ENCODE assay signal across 8 cellular contexts in the genomic region with DNA sequence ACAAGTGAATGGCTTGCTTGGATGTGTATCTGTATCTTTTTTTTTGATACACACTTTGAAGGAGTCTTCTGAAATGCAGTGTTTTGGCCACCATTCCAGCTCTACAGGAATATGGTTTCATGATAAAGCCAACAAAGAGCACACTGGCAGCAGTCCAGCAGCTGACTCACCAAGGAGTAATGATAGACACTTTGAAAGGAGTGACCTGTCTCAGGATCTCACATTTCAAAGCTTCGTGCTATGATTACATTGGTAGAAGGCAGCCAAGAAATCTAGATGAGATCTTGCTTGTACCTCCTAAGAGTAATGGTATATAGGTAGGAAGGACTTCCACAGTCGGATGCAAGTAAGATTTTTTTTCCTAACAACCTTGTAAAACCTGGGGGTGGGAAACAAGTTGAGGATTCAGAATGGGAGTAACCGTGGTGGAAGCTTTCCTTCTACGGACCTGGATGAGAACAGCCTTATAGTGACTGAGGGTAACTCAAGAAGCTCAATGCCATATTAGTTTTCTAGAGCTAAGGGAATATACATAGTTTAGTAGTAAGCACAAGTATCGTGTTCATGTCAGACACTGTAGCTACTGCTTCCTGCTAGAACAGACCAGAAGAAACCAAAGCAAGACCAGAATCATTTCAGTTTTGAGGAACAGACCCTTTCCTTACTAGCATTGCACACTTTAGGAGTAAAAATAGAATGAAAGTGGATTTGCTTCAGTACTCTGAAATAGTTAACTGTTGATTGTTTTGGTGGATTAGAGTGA.
DNase-seq lines count a peak whose midpoint lies in the region; ATAC-seq lines count a peak whose summit lies in the region.

No MANE protein-coding gene starts in this region.

- peak; percentile 83 for DNase-seq in COR-L47 (lab: John Stamatoyannopoulos, UW)
- peak in 75 of 76 experiments; percentile 14 to 93 (median 82) for DNase-seq in HUDEP-2 (lab: John Stamatoyannopoulos, UW; ENCODE audit: unreplicated experiment in 76 of 76)
- DNase-seq in RPMI8226 = peak; percentile 83
- DNase-seq in epidermal melanocyte (ENCODE audit: insufficient read length, low spot score) = peak; percentile 45
- no peak for DNase-seq in NCI-H526 treated with DMSO at 0.1 percent for 48 hours (lab: John Stamatoyannopoulos, UW)

- H3K9ac ChIP-seq in mucosa of rectum (ENCODE audit: low read depth in 1 of 2, low read length in 2 of 2) = no peak overlapping the region

- H3K4me3 ChIP-seq in mucosa of rectum (ENCODE audit: low read length in 2 of 2) = no peak overlapping the region

- ATAC-seq in GM18873 (IDR thresholded peaks at IDR 0.05; ENCODE audit: low FRiP score, unreplicated experiment) = no peak
- ATAC-seq in GM21360 (IDR thresholded peaks at IDR 0.05; ENCODE audit: unreplicated experiment) = no peak

- H3K36me3 ChIP-seq in mucosa of rectum (ENCODE audit: control insufficient read depth in 2 of 2, insufficient read depth in 2 of 2, low read length in 2 of 2) = no peaks in the 10 kb centered on the region

- H3K27ac ChIP-seq in mucosa of rectum (ENCODE audit: low read depth in 2 of 2, low read length in 2 of 2) = peak overlapping the region; percentile 27 to 60

- H3K9me3 ChIP-seq in mucosa of rectum (ENCODE audit: control insufficient read depth in 2 of 2, low read length in 2 of 2) = no peaks in the 10 kb centered on the region

- H3K27me3 ChIP-seq in mucosa of rectum (ENCODE audit: control insufficient read depth in 2 of 2, insufficient read depth in 2 of 2, low read length in 2 of 2) = no peaks in the 10 kb centered on the region

- peaks cover 7 to 15% of the 10 kb centered on the region in 2 donors for H3K4me1 ChIP-seq in mucosa of rectum (ENCODE audit: control insufficient read depth in 2 of 2, insufficient read depth in 2 of 2, low read length in 2 of 2)
